8 cellular contexts compared by ENCODE assay signal in genomic region chrX:71128915-71129765, GRCh38. TPM values are rescaled to one million over a fixed set of nuclear protein-coding genes. Genes with fewer than 3 reads are reported as not detected.
DNase-seq lines count a peak whose midpoint lies in the region; ATAC-seq and TF ChIP-seq lines count a peak whose summit lies in the region.

No MANE protein-coding gene starts in this region.

- H3K4me3 ChIP-seq in Panc1 (ENCODE audit: low read depth in 2 of 2, low read length in 2 of 2) (no peak overlapping the region), thyroid gland (replicated peaks in 1 of 3) (no peak overlapping the region)

- H3K27me3 ChIP-seq in Panc1 (ENCODE audit: control insufficient read depth, insufficient read depth, low read length) (no peaks in the 10 kb centered on the region), thyroid gland (no peaks in the 10 kb centered on the region)

- H3K36me3 ChIP-seq in Panc1 (ENCODE audit: control insufficient read depth, insufficient read depth, low read length) = no peaks in the 10 kb centered on the region; the same call in none of the 2 replicates
- peaks cover 12 to 21% of the 10 kb centered on the region in 2 donors for H3K36me3 ChIP-seq in thyroid gland

- intact Hi-C loops in Panc1 (cut with micrococcal nuclease; ENCODE audit: unreplicated experiment) = no loop called here
- intact Hi-C loops in thyroid gland (cut with DNase I) = no loop called here

- 40 to 63% methylated on average over 12 to 16 of the region's 18 CpGs for WGBS in thyroid gland, 2 donors

- H3K9me3 ChIP-seq in Panc1 (ENCODE audit: control insufficient read depth, insufficient read depth, low read depth, low read length) (no peaks in the 10 kb centered on the region), thyroid gland (no peaks in the 10 kb centered on the region)

- CTCF ChIA-PET in Panc1 (lab: Charles Lee) = no interaction called here

- BruUV-seq in Panc1 (replicated peaks; lab: Mats Ljungman, UMichigan) = no TSS peak

- POLR2A ChIA-PET in Panc1 (lab: Charles Lee) = no interaction called here

- no peaks in the 10 kb centered on the region for H3K4me1 ChIP-seq in Panc1 (ENCODE audit: control insufficient read depth, insufficient read depth, low read length)
- H3K4me1 ChIP-seq in thyroid gland = no peaks in the 10 kb centered on the region

- H3K27ac ChIP-seq in Panc1 (ENCODE audit: low read length) = no peak overlapping the region
- no peak overlapping the region for H3K27ac ChIP-seq in thyroid gland

- no peak for TF ChIP-seq POLR2A in thyroid gland (IDR thresholded peaks at IDR 0.05)

- DNase-seq in Panc1 (ENCODE audit: low read depth, low spot score) = no peak
- peak; percentile 53 to 64 for DNase-seq in activated T-helper 1 cell treated with anti-CD3 and anti-CD28 coated beads, Interleukin-2, amount 50 U/mL, for 16 hours (ENCODE audit: low read depth in 1 of 2, low spot score in 1 of 2)
- peak; percentile 53 for DNase-seq in fibroblast of peridontal ligament (ENCODE audit: extremely low read depth)
- DNase-seq in occipital lobe (lab: John Stamatoyannopoulos, UW) = peak; percentile 33
- peak; percentile 52 to 54 for DNase-seq in thyroid gland
- DNase-seq in kidney glomerular epithelial cell (lab: John Stamatoyannopoulos, UW) = no peak

- peak; percentile 90 for ATAC-seq in HG02885 (IDR thresholded peaks at IDR 0.05; ENCODE audit: poor library complexity, unreplicated experiment)
- ATAC-seq in Panc1 = peak; percentile 94

- in situ Hi-C loops in Panc1 (cut with HindIII; ENCODE audit: low pct_unique_long_range_greater_than_20kb, low sequenced_read_pairs) = no loop called here

- TF ChIP-seq CTCF in GM12872 (IDR thresholded peaks at IDR 0.05; ENCODE audit: insufficient read depth, low read depth, low read length) (peak; percentile 82), Panc1 (IDR thresholded peaks at IDR 0.05) (peak; percentile 89), thyroid gland (IDR thresholded peaks at IDR 0.05) (peak in 5 of 6 experiments; percentile 26 to 59 (median 45))

RNA-seq across cellular contexts. Expression of gene MED12, which starts 10.7 kb away (rescaled TPM):
- 42.0 TPM for total RNA-seq in Panc1 (2021; ENCODE audit: unreplicated experiment)
- polyA plus RNA-seq in Panc1 (2012; ENCODE audit: insufficient read length) = 35.5 TPM
- total RNA-seq in occipital lobe = 24.6 TPM
- total RNA-seq in thyroid gland = 10 to 100 TPM; 31.3 to 50.5 (median 42.9) TPM

RNA-seq across cellular contexts. Expression of gene NLGN3, which starts 15.5 kb away (rescaled TPM):
- total RNA-seq in Panc1 (2021; ENCODE audit: unreplicated experiment) = 0.28 TPM
- 0.16 TPM for polyA plus RNA-seq in Panc1 (2012; ENCODE audit: insufficient read length)
- total RNA-seq in occipital lobe = 18.7 TPM
- under 1 TPM; 0.13 to 0.46 (median 0.39) TPM for total RNA-seq in thyroid gland

RNA-seq across cellular contexts. Expression of gene IL2RG, which starts 17.8 kb away (rescaled TPM):
- total RNA-seq in Panc1 (2021; ENCODE audit: unreplicated experiment) (0.28 TPM), occipital lobe (not detected), thyroid gland (10 to 100 TPM in 1 of 4 donors, 1 to 10 TPM in 3; 2.1 to 14.8 (median 4.8) TPM)
- polyA plus RNA-seq in Panc1 (2012; ENCODE audit: insufficient read length) = not detected

RNA-seq across cellular contexts. Expression of gene CXorf65, which starts 22.6 kb away (rescaled TPM):
- total RNA-seq in Panc1 (2021; ENCODE audit: unreplicated experiment) = not detected
- not detected for polyA plus RNA-seq in Panc1 (2012; ENCODE audit: insufficient read length)
- not detected for total RNA-seq in occipital lobe
- total RNA-seq in thyroid gland = not detected

RNA-seq across cellular contexts. Expression of gene FOXO4, which starts 33.5 kb away (rescaled TPM):
- 2.9 TPM for total RNA-seq in Panc1 (2021; ENCODE audit: unreplicated experiment)
- polyA plus RNA-seq in Panc1 (2012; ENCODE audit: insufficient read length) = 2.8 TPM
- total RNA-seq in occipital lobe = 5.8 TPM
- 10 to 100 TPM; 14.9 to 18.8 (median 16.9) TPM for total RNA-seq in thyroid gland

Comparison
In these comparisons a context has a peak if more than half of its experiments do, and no peak if none do; other contexts are left out.
1. DNase-seq: peak in activated T-helper 1 cell treated with anti-CD3 and anti-CD28 coated beads, Interleukin-2, amount 50 U/mL, for 16 hours (2 of 2), fibroblast of peridontal ligament (single experiment), occipital lobe (single experiment) and thyroid gland (2 of 2); none in Panc1 (single experiment) and kidney glomerular epithelial cell (single experiment).
2. RNA of gene NLGN3, which starts 15.5 kb away (total RNA-seq): 18.7 TPM in occipital lobe (single experiment); 0.13 to 0.46 TPM in thyroid gland and 0.28 TPM in Panc1 (single experiment); every median in the first group is over 10 times any median in the second.
3. Peak in every context shown above with its lines, with median percentiles within 50 percentile points of each other: CTCF ChIP-seq.